12 cellular contexts compared by ENCODE assay signal in the genomic region with DNA sequence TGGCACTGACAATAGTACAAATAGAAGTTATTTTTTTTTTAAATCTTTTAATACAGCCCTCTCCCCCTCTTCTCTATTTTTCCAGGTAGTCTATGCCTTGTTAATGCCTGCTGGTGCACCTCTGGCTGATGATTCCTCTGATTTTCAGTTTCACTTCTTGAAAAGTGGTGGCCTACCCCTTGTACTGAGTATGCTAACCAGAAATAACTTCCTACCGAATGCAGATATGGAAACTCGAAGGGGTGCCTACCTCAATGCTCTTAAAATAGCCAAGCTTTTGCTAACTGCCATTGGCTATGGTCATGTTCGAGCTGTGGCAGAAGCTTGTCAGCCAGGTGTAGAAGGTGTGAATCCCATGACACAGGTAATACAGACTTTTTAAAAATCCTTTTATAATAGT.
DNase-seq lines count a peak whose midpoint lies in the region; ATAC-seq and TF ChIP-seq lines count a peak whose summit lies in the region.
"Had no signal": no experiment of that assay in that cellular context is flagged by ENCODE, and none has a peak within 500 bp of the region (broad histone marks: within the 10 kb centered on the region; RNA-seq: fewer than 3 reads in every experiment).

No MANE protein-coding gene starts in this region.

- H3K27me3 ChIP-seq in heart left ventricle: no peaks in the 10 kb centered on the region
- H3K27me3 ChIP-seq in MM.1S (replicated peaks; ENCODE audit: insufficient read depth, low read length): no peaks in the 10 kb centered on the region

- no peaks in the 10 kb centered on the region for H4K20me1 ChIP-seq in MM.1S (ENCODE audit: insufficient read depth, low read length)

- H3K4me1 ChIP-seq in heart left ventricle: peaks cover 0 to 21% (median 2%) of the 10 kb centered on the region in 12 donors
- H3K4me1 ChIP-seq in MM.1S (ENCODE audit: low read length): peaks cover 25% of the 10 kb centered on the region

- no peak overlapping the region for H3K4me3 ChIP-seq in heart left ventricle
- H3K4me3 ChIP-seq in MM.1S (ENCODE audit: low read length): no peak overlapping the region

- H3K36me3 Mint-ChIP-seq in stimulated activated memory B cell treated with anti-CD40 and anti-IgM and Interleukin-4, amounts not matched to agents 10 μg/mL and 1 μg/mL and 100 μg/mL, for 72 hours: peaks cover 28% of the 10 kb centered on the region
- H3K36me3 Mint-ChIP-seq in nephron progenitor cell (ENCODE audit: low read depth): peaks cover 33% of the 10 kb centered on the region

- TF ChIP-seq CTCF in heart left ventricle (IDR thresholded peaks at IDR 0.05) (no peak), MM.1S (IDR thresholded peaks at IDR 0.05; ENCODE audit: low read length) (no peak), nephron progenitor cell (IDR thresholded peaks at IDR 0.05) (no peak)

- H3K9me2 ChIP-seq in MM.1S (replicated peaks; ENCODE audit: insufficient read depth, low read length): no peaks in the 10 kb centered on the region

- H3K4me3 Mint-ChIP-seq in stimulated activated memory B cell treated with anti-CD40 and anti-IgM and Interleukin-4, amounts not matched to agents 10 μg/mL and 1 μg/mL and 100 μg/mL, for 72 hours: no peak overlapping the region
- no peak overlapping the region for H3K4me3 Mint-ChIP-seq in nephron progenitor cell
- H3K4me3 Mint-ChIP-seq: WTC11 had no signal

- intact Hi-C loops in heart left ventricle (cut with DNase I) (loop anchor here in 1 of 10 donors (5.0 kb wide), 1 partner anchor 68 kb away; no protein-coding TSS in a partner anchor), cardiac septum (cut with DNase I) (no loop called here)

- 43 to 76% (median 60%) methylated on average over 3 of the region's 3 CpGs for WGBS in heart left ventricle, 4 donors

- no peak for TF ChIP-seq POLR2A in heart left ventricle (IDR thresholded peaks at IDR 0.05)

- H3K9me3 ChIP-seq in heart left ventricle (no peaks in the 10 kb centered on the region), MM.1S (replicated peaks; ENCODE audit: insufficient read depth, low read length) (no peaks in the 10 kb centered on the region)

- H3K9ac ChIP-seq in MM.1S (ENCODE audit: low read length): 0 out of 2 replicates have a peak overlapping the region, but pooled peaks have one; percentile 28

- no peak for DNase-seq in heart left ventricle
- no peak for DNase-seq in cardiac septum (ENCODE audit: low spot score)
- peak; percentile 76 for DNase-seq in MM.1S
- DNase-seq in NCI-H510A (lab: John Stamatoyannopoulos, UW): no peak
- DNase-seq in activated effector memory CD4-positive, alpha-beta T cell treated with Interleukin-2 at 50 U/mL for 16 hours: no peak
- DNase-seq in nephron progenitor cell: no peak
- DNase-seq: DMS79 treated with DMSO at 0.1 percent for 48 hours, NCI-H1092, nucleus accumbens had no signal

- H3K27me3 Mint-ChIP-seq in stimulated activated memory B cell treated with anti-CD40 and anti-IgM and Interleukin-4, amounts not matched to agents 10 μg/mL and 1 μg/mL and 100 μg/mL, for 72 hours: no peaks in the 10 kb centered on the region
- H3K27me3 Mint-ChIP-seq in nephron progenitor cell (ENCODE audit: low read depth, poor library complexity): no peaks in the 10 kb centered on the region

- no peak overlapping the region for H2AFZ ChIP-seq in MM.1S (ENCODE audit: low read length)

- H3K27ac ChIP-seq in heart left ventricle (no peak overlapping the region), MM.1S (ENCODE audit: low read length) (peak overlapping the region; percentile 74; the same call in 1 of the 2 replicates)

- H3K36me3 ChIP-seq in heart left ventricle (peaks cover 0 to 74% (median 50%) of the 10 kb centered on the region in 9 donors), MM.1S (replicated peaks; ENCODE audit: insufficient read depth, low read length) (peaks cover 5% of the 10 kb centered on the region)

- ATAC-seq in heart left ventricle (peak in 3 of 4 donors; percentile 68 to 81 (median 78)), GM21619 (IDR thresholded peaks at IDR 0.05; ENCODE audit: unreplicated experiment) (peak; percentile 46)
- peak; percentile 64 for ATAC-seq in stimulated activated memory B cell treated with anti-CD40 and anti-IgM and Interleukin-4, amounts not matched to agents 10 μg/mL and 1 μg/mL and 100 μg/mL, for 72 hours
- ATAC-seq: WTC11 had no signal

- peak overlapping the region; percentile 48 for H3K27ac Mint-ChIP-seq in stimulated activated memory B cell treated with anti-CD40 and anti-IgM and Interleukin-4, amounts not matched to agents 10 μg/mL and 1 μg/mL and 100 μg/mL, for 72 hours
- no peak overlapping the region for H3K27ac Mint-ChIP-seq in nephron progenitor cell
- H3K27ac Mint-ChIP-seq: WTC11 had no signal

- no peaks in the 10 kb centered on the region for H3K9me3 Mint-ChIP-seq in stimulated activated memory B cell treated with anti-CD40 and anti-IgM and Interleukin-4, amounts not matched to agents 10 μg/mL and 1 μg/mL and 100 μg/mL, for 72 hours
- H3K9me3 Mint-ChIP-seq in nephron progenitor cell: peaks cover 7% of the 10 kb centered on the region
- H3K9me3 Mint-ChIP-seq: WTC11 had no signal

- peaks cover 29% of the 10 kb centered on the region for H3K4me1 Mint-ChIP-seq in stimulated activated memory B cell treated with anti-CD40 and anti-IgM and Interleukin-4, amounts not matched to agents 10 μg/mL and 1 μg/mL and 100 μg/mL, for 72 hours
- peaks cover 9% of the 10 kb centered on the region for H3K4me1 Mint-ChIP-seq in nephron progenitor cell

- peaks cover 21% of the 10 kb centered on the region for H3F3A ChIP-seq in MM.1S (ENCODE audit: insufficient read depth, low read length)

- H3K79me2 ChIP-seq in MM.1S (ENCODE audit: low read length): peaks cover 15% of the 10 kb centered on the region

- H3K4me2 ChIP-seq in MM.1S (ENCODE audit: low read depth, low read length): peak overlapping the region; percentile 55; the same call in 1 of the 2 replicates
